31 cellular contexts compared by ENCODE assay signal in the genomic region with DNA sequence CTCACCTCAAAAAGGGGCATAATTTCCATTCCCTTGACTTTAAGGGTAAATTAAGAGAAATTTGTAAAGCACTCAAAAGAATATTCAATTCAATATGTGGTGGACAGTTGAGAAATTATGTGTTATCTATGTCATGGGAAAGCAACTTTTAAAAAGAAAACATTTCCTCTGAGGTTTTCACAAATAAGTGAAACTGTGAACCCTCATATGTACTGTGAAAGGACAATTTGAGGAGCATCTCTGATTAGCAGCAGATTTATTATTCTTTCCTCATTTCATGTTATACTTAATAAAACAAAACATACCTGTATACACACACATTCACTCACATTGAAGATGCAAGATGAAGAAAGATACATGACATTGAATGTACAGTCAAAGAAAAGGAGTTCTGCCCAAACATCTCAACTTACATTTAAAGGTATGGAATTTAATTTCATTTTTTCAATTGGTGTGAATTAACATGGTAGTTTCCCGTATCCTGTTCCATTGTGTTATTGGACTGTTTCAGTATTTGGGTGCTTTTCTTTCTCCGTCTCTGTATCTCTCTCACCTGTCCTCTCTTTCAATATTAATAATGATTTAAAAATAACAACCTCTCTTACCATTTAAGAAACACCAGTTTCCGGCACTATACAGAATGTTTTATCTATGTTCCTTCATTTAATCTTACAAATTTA. TPM values are rescaled to one million over a fixed set of nuclear protein-coding genes. Genes with fewer than 3 reads are reported as not detected.
"Had no signal": no experiment of that assay in that cellular context is flagged by ENCODE, and none has a peak within 500 bp of the region (broad histone marks: within the 10 kb centered on the region; RNA-seq: fewer than 3 reads in every experiment).

KLRF1 (plus strand) TSS at position 273 of the 680 bp plus-strand sequence; CDS start at position 337, 64 bp downstream.

- H3K27ac Mint-ChIP-seq: activated naive CD4-positive, alpha-beta T cell treated with anti-CD3 and anti-CD28 coated beads, Interleukin-2, amount 10 ng/mL, durations not matched to agents 7 days and 5 days; T-helper 1 cell treated with Interleukin-12 subunit alpha and Interleukin-12 subunit beta and Interleukin-4 antibody, amounts not matched to agents 30 μg/mL and 1 μg/mL, for 36 hours had no signal

- H3K36me3 Mint-ChIP-seq: activated naive CD4-positive, alpha-beta T cell treated with anti-CD3 and anti-CD28 coated beads, Interleukin-2, amount 10 ng/mL, durations not matched to agents 7 days and 5 days had no signal

- DNase-seq: activated CD4-positive, alpha-beta T cell treated with anti-CD3 and anti-CD28 coated beads for 48 hours; activated CD4-positive, alpha-beta T cell treated with anti-CD3 and anti-CD28 coated beads, Interleukin-2, amount 50 U/mL, for 48 hours; activated CD8-positive, alpha-beta memory T cell treated with anti-CD3 and anti-CD28 coated beads for 24 hours; activated gamma-delta T cell; activated naive CD4-positive, alpha-beta T cell treated with anti-CD3 and anti-CD28 coated beads, Interleukin-2, amount 10 ng/mL, durations not matched to agents 7 days and 5 days; anterior cingulate cortex; dermis blood vessel endothelial cell; effector CD4-positive, alpha-beta T cell; esophagus squamous epithelium; foreskin melanocyte; heart right ventricle; left ventricle myocardium inferior; nucleus accumbens; pancreas; retina; stimulated activated CD4-positive, alpha-beta T cell treated with anti-CD3 and anti-CD28 coated beads, Interleukin-12 subunit alpha, Interleukin-12 subunit beta, amount 100 ng/mL, for 4 hours; stimulated activated CD4-positive, alpha-beta T cell treated with anti-CD3 and anti-CD28 coated beads, Interleukin-4, amount 100 ng/mL, for 1 hour; stomach; T-helper 9 cell; tibial artery; WERI-Rb-1 had no signal

- H3K4me3 ChIP-seq: esophagus squamous epithelium, heart right ventricle, left ventricle myocardium inferior, pancreas, prostate gland, skin epidermis, stomach, suprapubic skin, tibial artery had no signal

- H3K4me3 Mint-ChIP-seq: activated naive CD4-positive, alpha-beta T cell treated with anti-CD3 and anti-CD28 coated beads, Interleukin-2, amount 10 ng/mL, durations not matched to agents 7 days and 5 days; neural crest cell; T-helper 1 cell treated with Interleukin-12 subunit alpha and Interleukin-12 subunit beta and Interleukin-4 antibody, amounts not matched to agents 30 μg/mL and 1 μg/mL, for 36 hours had no signal

- H3K9me3 Mint-ChIP-seq: activated naive CD4-positive, alpha-beta T cell treated with anti-CD3 and anti-CD28 coated beads, Interleukin-2, amount 10 ng/mL, durations not matched to agents 7 days and 5 days; neural crest cell had no signal

- H3K4me1 Mint-ChIP-seq: activated naive CD4-positive, alpha-beta T cell treated with anti-CD3 and anti-CD28 coated beads, Interleukin-2, amount 10 ng/mL, durations not matched to agents 7 days and 5 days; neural crest cell had no signal

- ATAC-seq: activated CD4-positive, CD25-positive, alpha-beta regulatory T cell treated with anti-CD3 and anti-CD28 coated beads, Interleukin-2, amount 50 U/mL, for 24 hours; heart right ventricle; pancreas; sciatic nerve had no signal

RNA-seq across cellular contexts. Expression of gene KLRF1, which starts in this region (rescaled TPM):
- total RNA-seq: bronchial epithelial cell, dermis blood vessel endothelial cell, glomerular endothelial cell, left ventricle myocardium inferior, mucosa of gallbladder, neural crest cell, prostate gland, suprapubic skin had no signal
